1 cellular context compared by ENCODE assay signal in the genomic region with DNA sequence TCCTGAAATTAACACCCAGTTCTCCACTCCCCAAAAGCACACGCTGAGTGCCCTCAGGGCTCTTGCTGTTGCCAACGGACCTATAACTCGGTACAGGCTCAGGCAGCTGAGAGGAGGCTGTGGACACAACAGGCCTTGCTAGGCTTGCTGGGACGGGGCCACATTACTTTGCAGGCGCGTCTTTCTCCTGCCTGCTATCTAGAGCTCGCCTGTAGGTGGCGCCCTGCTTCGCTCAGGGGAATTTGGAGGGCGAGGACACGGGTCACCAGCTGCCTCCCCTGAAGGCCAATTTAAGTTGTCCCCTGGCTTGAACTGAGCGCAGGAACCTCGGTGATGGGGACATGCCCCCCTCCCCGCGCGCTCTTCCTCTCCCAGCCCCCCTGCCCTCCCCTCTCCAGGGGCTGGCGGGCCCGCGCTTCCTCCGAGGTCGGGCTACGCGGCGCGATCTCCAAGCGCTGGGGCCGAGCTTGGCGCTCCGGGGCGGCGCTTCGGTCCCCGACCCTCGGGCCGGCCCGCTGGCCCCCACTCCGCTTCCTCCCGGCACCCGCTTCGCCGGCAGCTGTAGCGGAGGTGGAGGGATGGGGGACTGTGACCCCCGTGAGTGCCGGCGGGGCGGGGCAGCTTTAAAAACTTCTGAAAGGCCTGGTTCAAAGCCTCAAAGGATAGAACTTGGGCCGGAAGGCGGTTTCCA.
A peak's percentile ranks its signal among the peaks of the same experiment; 100 is the strongest.
TF ChIP-seq lines count a peak whose summit lies in the region.

No MANE protein-coding gene starts in this region.

TF ChIP-seq in HepG2, 621 proteins besides CTCF, POLR2A, EP300 and RAD21 (continued from another document and continues in another):
- TF ChIP-seq, protein P1, sequence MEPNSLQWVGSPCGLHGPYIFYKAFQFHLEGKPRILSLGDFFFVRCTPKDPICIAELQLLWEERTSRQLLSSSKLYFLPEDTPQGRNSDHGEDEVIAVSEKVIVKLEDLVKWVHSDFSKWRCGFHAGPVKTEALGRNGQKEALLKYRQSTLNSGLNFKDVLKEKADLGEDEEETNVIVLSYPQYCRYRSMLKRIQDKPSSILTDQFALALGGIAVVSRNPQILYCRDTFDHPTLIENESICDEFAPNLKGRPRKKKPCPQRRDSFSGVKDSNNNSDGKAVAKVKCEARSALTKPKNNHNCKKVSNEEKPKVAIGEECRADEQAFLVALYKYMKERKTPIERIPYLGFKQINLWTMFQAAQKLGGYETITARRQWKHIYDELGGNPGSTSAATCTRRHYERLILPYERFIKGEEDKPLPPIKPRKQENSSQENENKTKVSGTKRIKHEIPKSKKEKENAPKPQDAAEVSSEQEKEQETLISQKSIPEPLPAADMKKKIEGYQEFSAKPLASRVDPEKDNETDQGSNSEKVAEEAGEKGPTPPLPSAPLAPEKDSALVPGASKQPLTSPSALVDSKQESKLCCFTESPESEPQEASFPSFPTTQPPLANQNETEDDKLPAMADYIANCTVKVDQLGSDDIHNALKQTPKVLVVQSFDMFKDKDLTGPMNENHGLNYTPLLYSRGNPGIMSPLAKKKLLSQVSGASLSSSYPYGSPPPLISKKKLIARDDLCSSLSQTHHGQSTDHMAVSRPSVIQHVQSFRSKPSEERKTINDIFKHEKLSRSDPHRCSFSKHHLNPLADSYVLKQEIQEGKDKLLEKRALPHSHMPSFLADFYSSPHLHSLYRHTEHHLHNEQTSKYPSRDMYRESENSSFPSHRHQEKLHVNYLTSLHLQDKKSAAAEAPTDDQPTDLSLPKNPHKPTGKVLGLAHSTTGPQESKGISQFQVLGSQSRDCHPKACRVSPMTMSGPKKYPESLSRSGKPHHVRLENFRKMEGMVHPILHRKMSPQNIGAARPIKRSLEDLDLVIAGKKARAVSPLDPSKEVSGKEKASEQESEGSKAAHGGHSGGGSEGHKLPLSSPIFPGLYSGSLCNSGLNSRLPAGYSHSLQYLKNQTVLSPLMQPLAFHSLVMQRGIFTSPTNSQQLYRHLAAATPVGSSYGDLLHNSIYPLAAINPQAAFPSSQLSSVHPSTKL (CRISPR knock-in tag; IDR thresholded peaks at IDR 0.05) = peak; percentile 60; the same call in 1 of the 2 replicates
- TF ChIP-seq ZNF557 (CRISPR knock-in tag; IDR thresholded peaks at IDR 0.05) (peak; percentile 41; the same call in 1 of the 2 replicates), NFE2L1 (CRISPR knock-in tag; IDR thresholded peaks at IDR 0.05; ENCODE audit: borderline replicate concordance) (no peak), ZMYM2 (CRISPR knock-in tag; IDR thresholded peaks at IDR 0.05) (0 out of 2 replicates have a peak, but pooled peaks have one; percentile 22), HNRNPLL (IDR thresholded peaks at IDR 0.05; ENCODE audit: low read depth, low read length, poor library complexity, severe bottlenecking) (peak; percentile 60), DNMT1 (CRISPR knock-in tag; IDR thresholded peaks at IDR 0.05) (no peak), SAP130 (CRISPR knock-in tag; IDR thresholded peaks at IDR 0.05; ENCODE audit: low read depth) (no peak; the same call in none of the 2 replicates), ONECUT2 (CRISPR knock-in tag; IDR thresholded peaks at IDR 0.05) (no peak), GFI1 (CRISPR knock-in tag; IDR thresholded peaks at IDR 0.05; ENCODE audit: borderline replicate concordance) (no peak), IRX3 (CRISPR knock-in tag; IDR thresholded peaks at IDR 0.05; ENCODE audit: borderline replicate concordance, low read depth) (no peak), ZNF766 (CRISPR knock-in tag; IDR thresholded peaks at IDR 0.05; ENCODE audit: borderline replicate concordance) (no peak; the same call in 1 of the 2 replicates), ZNF629 (CRISPR knock-in tag; conservative IDR thresholded peaks at IDR 0.05) (no peak), POGZ (CRISPR knock-in tag; IDR thresholded peaks at IDR 0.05) (peak; percentile 69), CAMTA2 (CRISPR knock-in tag; IDR thresholded peaks at IDR 0.05; ENCODE audit: borderline replicate concordance) (0 out of 2 replicates have a peak, but pooled peaks have one; percentile 31), GATAD1 (CRISPR knock-in tag; IDR thresholded peaks at IDR 0.05) (peak; percentile 50; the same call in 1 of the 2 replicates), ZNF589 (CRISPR knock-in tag; conservative IDR thresholded peaks at IDR 0.05) (no peak), PITX1 (CRISPR knock-in tag; IDR thresholded peaks at IDR 0.05) (no peak; the same call in 1 of the 2 replicates), GABPB1 (CRISPR knock-in tag; IDR thresholded peaks at IDR 0.05) (peak; percentile 62), HNRNPK (IDR thresholded peaks at IDR 0.05; ENCODE audit: low read depth, low read length, poor library complexity, severe bottlenecking) (peak; percentile 66), DMAP1 (CRISPR knock-in tag; IDR thresholded peaks at IDR 0.05) (0 out of 2 replicates have a peak, but pooled peaks have one; percentile 40)
- TF ChIP-seq, protein P2, sequence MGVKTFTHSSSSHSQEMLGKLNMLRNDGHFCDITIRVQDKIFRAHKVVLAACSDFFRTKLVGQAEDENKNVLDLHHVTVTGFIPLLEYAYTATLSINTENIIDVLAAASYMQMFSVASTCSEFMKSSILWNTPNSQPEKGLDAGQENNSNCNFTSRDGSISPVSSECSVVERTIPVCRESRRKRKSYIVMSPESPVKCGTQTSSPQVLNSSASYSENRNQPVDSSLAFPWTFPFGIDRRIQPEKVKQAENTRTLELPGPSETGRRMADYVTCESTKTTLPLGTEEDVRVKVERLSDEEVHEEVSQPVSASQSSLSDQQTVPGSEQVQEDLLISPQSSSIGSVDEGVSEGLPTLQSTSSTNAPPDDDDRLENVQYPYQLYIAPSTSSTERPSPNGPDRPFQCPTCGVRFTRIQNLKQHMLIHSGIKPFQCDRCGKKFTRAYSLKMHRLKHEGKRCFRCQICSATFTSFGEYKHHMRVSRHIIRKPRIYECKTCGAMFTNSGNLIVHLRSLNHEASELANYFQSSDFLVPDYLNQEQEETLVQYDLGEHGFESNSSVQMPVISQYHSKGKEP (CRISPR knock-in tag; IDR thresholded peaks at IDR 0.05) = 0 out of 2 replicates have a peak, but pooled peaks have one; percentile 47
- TF ChIP-seq, protein P3, sequence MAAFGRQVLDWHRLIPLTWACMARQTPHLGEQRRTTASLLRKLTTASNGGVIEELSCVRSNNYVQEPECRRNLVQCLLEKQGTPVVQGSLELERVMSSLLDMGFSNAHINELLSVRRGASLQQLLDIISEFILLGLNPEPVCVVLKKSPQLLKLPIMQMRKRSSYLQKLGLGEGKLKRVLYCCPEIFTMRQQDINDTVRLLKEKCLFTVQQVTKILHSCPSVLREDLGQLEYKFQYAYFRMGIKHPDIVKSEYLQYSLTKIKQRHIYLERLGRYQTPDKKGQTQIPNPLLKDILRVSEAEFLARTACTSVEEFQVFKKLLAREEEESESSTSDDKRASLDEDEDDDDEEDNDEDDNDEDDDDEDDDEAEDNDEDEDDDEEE (CRISPR knock-in tag; IDR thresholded peaks at IDR 0.05) = peak; percentile 64; the same call in 1 of the 2 replicates
- TF ChIP-seq, protein P4, sequence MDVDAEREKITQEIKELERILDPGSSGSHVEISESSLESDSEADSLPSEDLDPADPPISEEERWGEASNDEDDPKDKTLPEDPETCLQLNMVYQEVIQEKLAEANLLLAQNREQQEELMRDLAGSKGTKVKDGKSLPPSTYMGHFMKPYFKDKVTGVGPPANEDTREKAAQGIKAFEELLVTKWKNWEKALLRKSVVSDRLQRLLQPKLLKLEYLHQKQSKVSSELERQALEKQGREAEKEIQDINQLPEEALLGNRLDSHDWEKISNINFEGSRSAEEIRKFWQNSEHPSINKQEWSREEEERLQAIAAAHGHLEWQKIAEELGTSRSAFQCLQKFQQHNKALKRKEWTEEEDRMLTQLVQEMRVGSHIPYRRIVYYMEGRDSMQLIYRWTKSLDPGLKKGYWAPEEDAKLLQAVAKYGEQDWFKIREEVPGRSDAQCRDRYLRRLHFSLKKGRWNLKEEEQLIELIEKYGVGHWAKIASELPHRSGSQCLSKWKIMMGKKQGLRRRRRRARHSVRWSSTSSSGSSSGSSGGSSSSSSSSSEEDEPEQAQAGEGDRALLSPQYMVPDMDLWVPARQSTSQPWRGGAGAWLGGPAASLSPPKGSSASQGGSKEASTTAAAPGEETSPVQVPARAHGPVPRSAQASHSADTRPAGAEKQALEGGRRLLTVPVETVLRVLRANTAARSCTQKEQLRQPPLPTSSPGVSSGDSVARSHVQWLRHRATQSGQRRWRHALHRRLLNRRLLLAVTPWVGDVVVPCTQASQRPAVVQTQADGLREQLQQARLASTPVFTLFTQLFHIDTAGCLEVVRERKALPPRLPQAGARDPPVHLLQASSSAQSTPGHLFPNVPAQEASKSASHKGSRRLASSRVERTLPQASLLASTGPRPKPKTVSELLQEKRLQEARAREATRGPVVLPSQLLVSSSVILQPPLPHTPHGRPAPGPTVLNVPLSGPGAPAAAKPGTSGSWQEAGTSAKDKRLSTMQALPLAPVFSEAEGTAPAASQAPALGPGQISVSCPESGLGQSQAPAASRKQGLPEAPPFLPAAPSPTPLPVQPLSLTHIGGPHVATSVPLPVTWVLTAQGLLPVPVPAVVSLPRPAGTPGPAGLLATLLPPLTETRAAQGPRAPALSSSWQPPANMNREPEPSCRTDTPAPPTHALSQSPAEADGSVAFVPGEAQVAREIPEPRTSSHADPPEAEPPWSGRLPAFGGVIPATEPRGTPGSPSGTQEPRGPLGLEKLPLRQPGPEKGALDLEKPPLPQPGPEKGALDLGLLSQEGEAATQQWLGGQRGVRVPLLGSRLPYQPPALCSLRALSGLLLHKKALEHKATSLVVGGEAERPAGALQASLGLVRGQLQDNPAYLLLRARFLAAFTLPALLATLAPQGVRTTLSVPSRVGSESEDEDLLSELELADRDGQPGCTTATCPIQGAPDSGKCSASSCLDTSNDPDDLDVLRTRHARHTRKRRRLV (CRISPR knock-in tag; IDR thresholded peaks at IDR 0.05) = no peak
- TF ChIP-seq, protein P5, sequence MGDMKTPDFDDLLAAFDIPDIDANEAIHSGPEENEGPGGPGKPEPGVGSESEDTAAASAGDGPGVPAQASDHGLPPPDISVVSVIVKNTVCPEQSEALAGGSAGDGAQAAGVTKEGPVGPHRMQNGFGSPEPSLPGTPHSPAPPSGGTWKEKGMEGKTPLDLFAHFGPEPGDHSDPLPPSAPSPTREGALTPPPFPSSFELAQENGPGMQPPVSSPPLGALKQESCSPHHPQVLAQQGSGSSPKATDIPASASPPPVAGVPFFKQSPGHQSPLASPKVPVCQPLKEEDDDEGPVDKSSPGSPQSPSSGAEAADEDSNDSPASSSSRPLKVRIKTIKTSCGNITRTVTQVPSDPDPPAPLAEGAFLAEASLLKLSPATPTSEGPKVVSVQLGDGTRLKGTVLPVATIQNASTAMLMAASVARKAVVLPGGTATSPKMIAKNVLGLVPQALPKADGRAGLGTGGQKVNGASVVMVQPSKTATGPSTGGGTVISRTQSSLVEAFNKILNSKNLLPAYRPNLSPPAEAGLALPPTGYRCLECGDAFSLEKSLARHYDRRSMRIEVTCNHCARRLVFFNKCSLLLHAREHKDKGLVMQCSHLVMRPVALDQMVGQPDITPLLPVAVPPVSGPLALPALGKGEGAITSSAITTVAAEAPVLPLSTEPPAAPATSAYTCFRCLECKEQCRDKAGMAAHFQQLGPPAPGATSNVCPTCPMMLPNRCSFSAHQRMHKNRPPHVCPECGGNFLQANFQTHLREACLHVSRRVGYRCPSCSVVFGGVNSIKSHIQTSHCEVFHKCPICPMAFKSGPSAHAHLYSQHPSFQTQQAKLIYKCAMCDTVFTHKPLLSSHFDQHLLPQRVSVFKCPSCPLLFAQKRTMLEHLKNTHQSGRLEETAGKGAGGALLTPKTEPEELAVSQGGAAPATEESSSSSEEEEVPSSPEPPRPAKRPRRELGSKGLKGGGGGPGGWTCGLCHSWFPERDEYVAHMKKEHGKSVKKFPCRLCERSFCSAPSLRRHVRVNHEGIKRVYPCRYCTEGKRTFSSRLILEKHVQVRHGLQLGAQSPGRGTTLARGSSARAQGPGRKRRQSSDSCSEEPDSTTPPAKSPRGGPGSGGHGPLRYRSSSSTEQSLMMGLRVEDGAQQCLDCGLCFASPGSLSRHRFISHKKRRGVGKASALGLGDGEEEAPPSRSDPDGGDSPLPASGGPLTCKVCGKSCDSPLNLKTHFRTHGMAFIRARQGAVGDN (CRISPR knock-in tag; IDR thresholded peaks at IDR 0.05) = peak; percentile 80
- TF ChIP-seq, protein P6, sequence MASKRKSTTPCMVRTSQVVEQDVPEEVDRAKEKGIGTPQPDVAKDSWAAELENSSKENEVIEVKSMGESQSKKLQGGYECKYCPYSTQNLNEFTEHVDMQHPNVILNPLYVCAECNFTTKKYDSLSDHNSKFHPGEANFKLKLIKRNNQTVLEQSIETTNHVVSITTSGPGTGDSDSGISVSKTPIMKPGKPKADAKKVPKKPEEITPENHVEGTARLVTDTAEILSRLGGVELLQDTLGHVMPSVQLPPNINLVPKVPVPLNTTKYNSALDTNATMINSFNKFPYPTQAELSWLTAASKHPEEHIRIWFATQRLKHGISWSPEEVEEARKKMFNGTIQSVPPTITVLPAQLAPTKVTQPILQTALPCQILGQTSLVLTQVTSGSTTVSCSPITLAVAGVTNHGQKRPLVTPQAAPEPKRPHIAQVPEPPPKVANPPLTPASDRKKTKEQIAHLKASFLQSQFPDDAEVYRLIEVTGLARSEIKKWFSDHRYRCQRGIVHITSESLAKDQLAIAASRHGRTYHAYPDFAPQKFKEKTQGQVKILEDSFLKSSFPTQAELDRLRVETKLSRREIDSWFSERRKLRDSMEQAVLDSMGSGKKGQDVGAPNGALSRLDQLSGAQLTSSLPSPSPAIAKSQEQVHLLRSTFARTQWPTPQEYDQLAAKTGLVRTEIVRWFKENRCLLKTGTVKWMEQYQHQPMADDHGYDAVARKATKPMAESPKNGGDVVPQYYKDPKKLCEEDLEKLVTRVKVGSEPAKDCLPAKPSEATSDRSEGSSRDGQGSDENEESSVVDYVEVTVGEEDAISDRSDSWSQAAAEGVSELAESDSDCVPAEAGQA (IDR thresholded peaks at IDR 0.05; ENCODE audit: low read depth) = no peak
- TF ChIP-seq, protein P6 (CRISPR knock-in tag; IDR thresholded peaks at IDR 0.05; ENCODE audit: borderline replicate concordance) = no peak
- TF ChIP-seq, protein P7, sequence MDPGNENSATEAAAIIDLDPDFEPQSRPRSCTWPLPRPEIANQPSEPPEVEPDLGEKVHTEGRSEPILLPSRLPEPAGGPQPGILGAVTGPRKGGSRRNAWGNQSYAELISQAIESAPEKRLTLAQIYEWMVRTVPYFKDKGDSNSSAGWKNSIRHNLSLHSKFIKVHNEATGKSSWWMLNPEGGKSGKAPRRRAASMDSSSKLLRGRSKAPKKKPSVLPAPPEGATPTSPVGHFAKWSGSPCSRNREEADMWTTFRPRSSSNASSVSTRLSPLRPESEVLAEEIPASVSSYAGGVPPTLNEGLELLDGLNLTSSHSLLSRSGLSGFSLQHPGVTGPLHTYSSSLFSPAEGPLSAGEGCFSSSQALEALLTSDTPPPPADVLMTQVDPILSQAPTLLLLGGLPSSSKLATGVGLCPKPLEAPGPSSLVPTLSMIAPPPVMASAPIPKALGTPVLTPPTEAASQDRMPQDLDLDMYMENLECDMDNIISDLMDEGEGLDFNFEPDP (CRISPR knock-in tag; conservative IDR thresholded peaks at IDR 0.05) = no peak
